ENCODE assay signal across 8 cellular contexts in genomic region chr1:180181048-180181447, GRCh38. TPM values are rescaled to one million over a fixed set of nuclear protein-coding genes. Genes with fewer than 3 reads are reported as not detected.
DNase-seq lines count a peak whose midpoint lies in the region; ATAC-seq and TF ChIP-seq lines count a peak whose summit lies in the region.

No MANE protein-coding gene starts in this region.

- H3K4me1 ChIP-seq in BE2C, result no peaks in the 10 kb centered on the region
- H3K4me1 ChIP-seq in DOHH2 (ENCODE audit: control insufficient read depth, low read length), result no peaks in the 10 kb centered on the region

- H4K20me1 ChIP-seq in DOHH2 (ENCODE audit: control insufficient read depth, insufficient read depth, low read depth, low read length), result no peaks in the 10 kb centered on the region; the same call in 1 of the 2 replicates

- H3K4me3 ChIP-seq in BE2C (ENCODE audit: low read depth, low read length) (no peak overlapping the region), DOHH2 (ENCODE audit: low read length) (no peak overlapping the region)

- no peaks in the 10 kb centered on the region for H3K27me3 ChIP-seq in BE2C
- no peaks in the 10 kb centered on the region for H3K27me3 ChIP-seq in DOHH2 (ENCODE audit: control insufficient read depth, low read length)

- H3K9me3 ChIP-seq in BE2C (no peaks in the 10 kb centered on the region), DOHH2 (ENCODE audit: control insufficient read depth, insufficient read depth, low read length) (no peaks in the 10 kb centered on the region)

- ATAC-seq in HG02763 (IDR thresholded peaks at IDR 0.05; ENCODE audit: unreplicated experiment) (no peak), GM18861 (IDR thresholded peaks at IDR 0.05; ENCODE audit: unreplicated experiment) (no peak)

- no peaks in the 10 kb centered on the region for H3K79me2 ChIP-seq in DOHH2 (ENCODE audit: control insufficient read depth, low read length)

- H3K36me3 ChIP-seq in BE2C (no peaks in the 10 kb centered on the region), DOHH2 (ENCODE audit: control insufficient read depth, low read length) (no peaks in the 10 kb centered on the region)

- peak; percentile 60 for TF ChIP-seq CTCF in BE2C (IDR thresholded peaks at IDR 0.05; ENCODE audit: low read depth, low read length)
- TF ChIP-seq CTCF in DOHH2 (IDR thresholded peaks at IDR 0.05; ENCODE audit: low read depth, low read length, poor library complexity, severe bottlenecking), result peak; percentile 59

- peak; percentile 60 for DNase-seq in BE2C
- peak; percentile 35 for DNase-seq in RPMI8226
- DNase-seq in glomerular visceral epithelial cell (ENCODE audit: extremely low spot score), result peak; percentile 17
- DNase-seq in HPDE6-E6E7 (ENCODE audit: extremely low spot score), result no peak
- no peak for DNase-seq in islet precursor cell

- no peaks in the 10 kb centered on the region for H3K9me2 ChIP-seq in DOHH2 (replicated peaks; ENCODE audit: control insufficient read depth, low read length)

- no peak overlapping the region for H3K27ac ChIP-seq in DOHH2 (ENCODE audit: low read depth, low read length)

- H3K4me2 ChIP-seq in DOHH2 (ENCODE audit: low read length), result no peak overlapping the region

- no peaks in the 10 kb centered on the region for H3F3A ChIP-seq in DOHH2 (ENCODE audit: control insufficient read depth, insufficient read depth)

RNA-seq across cellular contexts. Expression of gene QSOX1, which starts 26.4 kb away (rescaled TPM):
- 151 TPM for polyA plus RNA-seq in BE2C (2012; ENCODE audit: insufficient read depth, insufficient read length, low read depth)

RNA-seq across cellular contexts. Expression of gene LHX4, which starts 49.0 kb away (rescaled TPM):
- 0.46 TPM for polyA plus RNA-seq in BE2C (2012; ENCODE audit: insufficient read depth, insufficient read length, low read depth)

Comparison
In these comparisons a context has a peak if more than half of its experiments do, and no peak if none do; other contexts are left out.
1. DNase-seq: peak in BE2C (single experiment), RPMI8226 (single experiment) and glomerular visceral epithelial cell (single experiment); none in HPDE6-E6E7 (single experiment) and islet precursor cell (single experiment).